Comparison of ENCODE assay signal across 12 cellular contexts in genomic region chr2:28802975-28803429, GRCh38. TPM values are rescaled to one million over a fixed set of nuclear protein-coding genes. Genes with fewer than 3 reads are reported as not detected.
DNase-seq lines count a peak whose midpoint lies in the region; ATAC-seq and TF ChIP-seq lines count a peak whose summit lies in the region.
"Had no signal": no experiment of that assay in that cellular context is flagged by ENCODE, and none has a peak within 500 bp of the region (broad histone marks: within the 10 kb centered on the region; RNA-seq: fewer than 3 reads in every experiment).

No MANE protein-coding gene starts in this region.

- no peaks in the 10 kb centered on the region for H3K27me3 Mint-ChIP-seq in Calu3 (ENCODE audit: unreplicated experiment)
- H3K27me3 Mint-ChIP-seq in endodermal cell (ENCODE audit: insufficient read depth): no peaks in the 10 kb centered on the region
- H3K27me3 Mint-ChIP-seq in CD4-positive, alpha-beta memory T cell: no peaks in the 10 kb centered on the region

- H3K4me3 Mint-ChIP-seq in Calu3 (ENCODE audit: low read depth, unreplicated experiment) (no peak overlapping the region), endodermal cell (no peak overlapping the region)
- H3K4me3 Mint-ChIP-seq in CD4-positive, alpha-beta memory T cell: no peak overlapping the region
- H3K4me3 Mint-ChIP-seq: H9 had no signal

- 92% methylated on average over 4 of the region's 4 CpGs; no CpG with 5 or more reads in 1 of the 2 experiments for WGBS in endodermal cell (ENCODE audit: insufficient coverage in 1 of 2, insufficient read length in 1 of 2), 2 experiments

- H3K27ac Mint-ChIP-seq in Calu3 (ENCODE audit: unreplicated experiment) (peak overlapping the region; percentile 30), endodermal cell (peak overlapping the region; percentile 36)
- H3K27ac Mint-ChIP-seq in CD4-positive, alpha-beta memory T cell: peak overlapping the region in 2 of 7 donors; percentile 22 to 54
- H3K27ac Mint-ChIP-seq: H9 had no signal

- no peak overlapping the region for H3K4me3 ChIP-seq in endodermal cell (ENCODE audit: low read length)
- H3K4me3 ChIP-seq in osteoblast (ENCODE audit: insufficient read depth, low read length): no peak overlapping the region
- no peak overlapping the region for H3K4me3 ChIP-seq in CD4-positive, alpha-beta memory T cell (ENCODE audit: low read length in 2 of 2)
- H3K4me3 ChIP-seq: body of pancreas, SJCRH30 had no signal

- H3K27me3 ChIP-seq in endodermal cell (ENCODE audit: control insufficient read depth, insufficient read depth, low read length, poor library complexity, severe bottlenecking) (no peaks in the 10 kb centered on the region), osteoblast (ENCODE audit: insufficient read depth, low read length) (no peaks in the 10 kb centered on the region)
- H3K27me3 ChIP-seq in CD4-positive, alpha-beta memory T cell (ENCODE audit: insufficient read depth, low read length): no peaks in the 10 kb centered on the region
- H3K27me3 ChIP-seq: body of pancreas, SJCRH30 had no signal

- BruUV-seq in Calu3 (replicated peaks; lab: Mats Ljungman, UMichigan): no TSS peak

- ATAC-seq in GM21737 (IDR thresholded peaks at IDR 0.05; ENCODE audit: unreplicated experiment): no peak
- ATAC-seq: body of pancreas had no signal

- no peak overlapping the region for H3K4me2 ChIP-seq in osteoblast (ENCODE audit: insufficient read depth, low read length)

- DNase-seq in Calu3 (no peak), LHCN-M2 (ENCODE audit: low read depth) (peak; percentile 12), endodermal cell (no peak), osteoblast (ENCODE audit: insufficient read length, low spot score, missing footprints) (peak; percentile 74), cerebellar cortex (ENCODE audit: low spot score) (no peak)
- no peak for DNase-seq in CD4-positive, alpha-beta memory T cell
- DNase-seq: activated CD8-positive, alpha-beta memory T cell treated with anti-CD3 and anti-CD28 coated beads, Interleukin-2, amount 50 U/mL, for 4 hours; body of pancreas; H9; NCI-H748 treated with DMSO at 0.1 percent for 48 hours; SJCRH30 had no signal

- H3K4me1 ChIP-seq in endodermal cell (ENCODE audit: control insufficient read depth, insufficient read depth, low read length): no peaks in the 10 kb centered on the region
- peaks cover 4% of the 10 kb centered on the region for H3K4me1 ChIP-seq in osteoblast (ENCODE audit: insufficient read depth, low read length)
- H3K4me1 ChIP-seq in CD4-positive, alpha-beta memory T cell (ENCODE audit: insufficient read depth, low read length): no peaks in the 10 kb centered on the region
- H3K4me1 ChIP-seq: body of pancreas, SJCRH30 had no signal

- H3K9me3 Mint-ChIP-seq in Calu3 (ENCODE audit: low read depth, unreplicated experiment): no peaks in the 10 kb centered on the region
- no peaks in the 10 kb centered on the region for H3K9me3 Mint-ChIP-seq in endodermal cell
- peaks cover 0 to 2% (median 0%) of the 10 kb centered on the region in 8 donors for H3K9me3 Mint-ChIP-seq in CD4-positive, alpha-beta memory T cell
- H3K9me3 Mint-ChIP-seq: H9 had no signal

- peaks cover 56% of the 10 kb centered on the region for H3K36me3 Mint-ChIP-seq in Calu3 (ENCODE audit: insufficient read depth, unreplicated experiment)
- H3K36me3 Mint-ChIP-seq in endodermal cell (ENCODE audit: low read depth): peaks cover 72% of the 10 kb centered on the region
- peaks cover 27 to 49% of the 10 kb centered on the region in 2 donors for H3K36me3 Mint-ChIP-seq in CD4-positive, alpha-beta memory T cell

- H3K9me3 ChIP-seq in endodermal cell (ENCODE audit: control insufficient read depth, low read length) (no peaks in the 10 kb centered on the region), osteoblast (ENCODE audit: low read depth, low read length) (no peaks in the 10 kb centered on the region)
- no peaks in the 10 kb centered on the region for H3K9me3 ChIP-seq in CD4-positive, alpha-beta memory T cell (ENCODE audit: control insufficient read depth in 1 of 2, low read length in 2 of 2)
- H3K9me3 ChIP-seq: body of pancreas, SJCRH30 had no signal

- intact Hi-C loops in Calu3 (cut with micrococcal nuclease; ENCODE audit: unreplicated experiment): no loop called here
- intact Hi-C loops in CD4-positive, alpha-beta memory T cell (cut with micrococcal nuclease): no loop called here

- peaks cover 69% of the 10 kb centered on the region for H3K36me3 ChIP-seq in endodermal cell (ENCODE audit: control insufficient read depth, insufficient read depth, low read length)
- peaks cover 25% of the 10 kb centered on the region for H3K36me3 ChIP-seq in osteoblast (ENCODE audit: insufficient read depth, low read length)
- peaks cover 19% of the 10 kb centered on the region for H3K36me3 ChIP-seq in CD4-positive, alpha-beta memory T cell (ENCODE audit: insufficient read depth, low read length)

- H4K20me1 ChIP-seq in osteoblast (ENCODE audit: insufficient read depth, low read length): no peaks in the 10 kb centered on the region

- peaks cover 9% of the 10 kb centered on the region for H3K79me2 ChIP-seq in osteoblast (ENCODE audit: insufficient read depth, low read length)

- H3K9ac ChIP-seq in endodermal cell (ENCODE audit: extremely low read depth, low read length, poor library complexity, severe bottlenecking): no peak overlapping the region

- TF ChIP-seq CTCF in Calu3 (IDR thresholded peaks at IDR 0.05; ENCODE audit: unreplicated experiment): no peak
- TF ChIP-seq CTCF in endodermal cell (conservative IDR thresholded peaks at IDR 0.05): no peak
- no peak for TF ChIP-seq CTCF in osteoblast (IDR thresholded peaks at IDR 0.05; ENCODE audit: extremely low read depth, low read depth, low read length)

- CTCF ChIA-PET in Calu3 (lab: Charles Lee): no interaction called here
- CTCF ChIA-PET in CD4-positive, alpha-beta memory T cell (lab: Charles Lee; ENCODE audit: partially characterized antibody): interaction anchor here (2.4 to 3.0 kb wide), 2 partner anchors 17 to 208 kb away, joined by 8 to 9 read pairs; no protein-coding TSS in a partner anchor

- H3K27ac ChIP-seq in endodermal cell (ENCODE audit: low read depth, low read length): no peak overlapping the region
- H3K27ac ChIP-seq in osteoblast (ENCODE audit: low read depth, low read length): peak overlapping the region; percentile 16
- H3K27ac ChIP-seq in CD4-positive, alpha-beta memory T cell (ENCODE audit: low read depth, low read length): no peak overlapping the region
- H3K27ac ChIP-seq: body of pancreas, SJCRH30 had no signal

- POLR2A ChIA-PET in CD4-positive, alpha-beta memory T cell (lab: Charles Lee; ENCODE audit: partially characterized antibody): no interaction called here

- H2AFZ ChIP-seq in osteoblast (ENCODE audit: low read length): no peak overlapping the region

- H3K4me1 Mint-ChIP-seq in Calu3 (ENCODE audit: low read depth, unreplicated experiment): no peaks in the 10 kb centered on the region
- no peaks in the 10 kb centered on the region for H3K4me1 Mint-ChIP-seq in endodermal cell
- H3K4me1 Mint-ChIP-seq in CD4-positive, alpha-beta memory T cell: peaks cover 0 to 8% (median 5%) of the 10 kb centered on the region in 4 donors
- H3K4me1 Mint-ChIP-seq: H9 had no signal

RNA-seq across cellular contexts. Expression of gene SPDYA, which starts 7.6 kb away (rescaled TPM):
- total RNA-seq in Calu3 (2022) (1.2 and 2.0 TPM in 2 replicates), LHCN-M2 (2014; rRNA removed) (0.63 and 1.1 TPM in 2 replicates), endodermal cell (1 to 10 TPM in 1 of 2 donors, under 1 TPM in 1; 0.91 to 1.6 TPM), osteoblast (0.59 and 0.72 TPM in 2 replicates)
- 0.29 TPM for polyA plus RNA-seq in LHCN-M2 (2012)
- 0.14 TPM for polyA plus RNA-seq in endodermal cell (2013, experiment 1 of 2)
- 0.25 TPM for polyA plus RNA-seq in endodermal cell (2013, experiment 2 of 2)
- total RNA-seq in CD4-positive, alpha-beta memory T cell: 1 to 10 TPM; 4.5 to 4.9 TPM
- under 1 TPM in 1 of 2 donors, not detected in 1; 0.14 TPM for polyA plus RNA-seq in CD4-positive, alpha-beta memory T cell

RNA-seq across cellular contexts. Expression of gene PPP1CB, which starts 51.4 kb away (rescaled TPM):
- total RNA-seq in Calu3 (2022): 218 and 235 TPM in 2 replicates
- total RNA-seq in LHCN-M2 (2014; rRNA removed): 162 and 204 TPM in 2 replicates
- polyA plus RNA-seq in LHCN-M2 (2012): 57.4 TPM
- 100 to 1,000 TPM; 175 to 201 TPM for total RNA-seq in endodermal cell
- polyA plus RNA-seq in endodermal cell (2013, experiment 1 of 2): 107 TPM
- polyA plus RNA-seq in endodermal cell (2013, experiment 2 of 2): 113 TPM
- total RNA-seq in osteoblast: 167 and 170 TPM in 2 replicates
- total RNA-seq in CD4-positive, alpha-beta memory T cell: 100 to 1,000 TPM; 225 to 231 TPM
- 10 to 100 TPM; 92.1 to 98.6 TPM for polyA plus RNA-seq in CD4-positive, alpha-beta memory T cell

Comparison
In these comparisons a context has a peak if more than half of its experiments do, and no peak if none do; other contexts are left out.
1. DNase-seq: peak in LHCN-M2 (single experiment) and osteoblast (single experiment); none in Calu3 (single experiment), endodermal cell (single experiment), CD4-positive, alpha-beta memory T cell (0 of 5) and cerebellar cortex (single experiment).